1 cellular context compared by ENCODE assay signal in genomic region chr1:36771678-36772284, GRCh38.
TF ChIP-seq lines count a peak whose summit lies in the region.

No MANE protein-coding gene starts in this region.

TF ChIP-seq in WTC11, 78 proteins besides CTCF, POLR2A, EP300 and RAD21 (continued from another document):
- TF ChIP-seq PREB (CRISPR knock-in tag; IDR thresholded peaks at IDR 0.05; ENCODE audit: borderline replicate concordance): no peak
